In genomic region chr4:56316011-56316650, GRCh38 we compare ENCODE assay signal across 25 cellular contexts.
"Had no signal": no experiment of that assay in that cellular context is flagged by ENCODE, and none has a peak within 500 bp of the region (broad histone marks: within the 10 kb centered on the region; RNA-seq: fewer than 3 reads in every experiment).

No MANE protein-coding gene starts in this region.

- ATAC-seq: activated CD4-positive, alpha-beta T cell treated with anti-CD3 and anti-CD28 coated beads for 36 hours; activated CD8-positive, alpha-beta memory T cell treated with anti-CD3 and anti-CD28 coated beads, Interleukin-2, amount 10 ng/mL, durations not matched to agents 7 days and 5 days; activated CD8-positive, alpha-beta T cell treated with anti-CD3 and anti-CD28 coated beads for 36 hours; activated T-cell treated with anti-CD3 and anti-CD28 coated beads, Interleukin-2, amount 50 U/mL, for 4 hours; activated T-helper 17 cell treated with anti-CD3 and anti-CD28 coated beads, Interleukin-2, amount 50 U/mL, for 72 hours had no signal

- DNase-seq: activated CD4-positive, alpha-beta T cell treated with anti-CD3 and anti-CD28 coated beads for 36 hours; activated CD4-positive, alpha-beta T cell treated with anti-CD3 and anti-CD28 coated beads, Interleukin-2, amount 10 ng/mL, durations not matched to agents 7 days and 5 days; activated CD4-positive, alpha-beta T cell treated with anti-CD3 and anti-CD28 coated beads, Interleukin-2, amount 50 U/mL, for 48 hours; activated CD4-positive, CD25-positive, alpha-beta regulatory T cell; activated CD4-positive, CD25-positive, alpha-beta regulatory T cell treated with anti-CD3 and anti-CD28 coated beads, Interleukin-2, amount 50 U/mL, for 72 hours; activated CD8-positive, alpha-beta memory T cell treated with anti-CD3 and anti-CD28 coated beads, Interleukin-2, amount 10 ng/mL, durations not matched to agents 7 days and 5 days; activated CD8-positive, alpha-beta memory T cell treated with anti-CD3 and anti-CD28 coated beads, Interleukin-2, amount 50 U/mL, for 48 hours; activated CD8-positive, alpha-beta T cell treated with anti-CD3 and anti-CD28 coated beads for 36 hours; activated effector memory CD4-positive, alpha-beta T cell treated with Interleukin-2 at 50 U/mL for 16 hours; activated gamma-delta T cell treated with Interleukin-2 at 50 U/mL for 16 hours; activated naive CD4-positive, alpha-beta T cell treated with anti-CD3 and anti-CD28 coated beads, Interleukin-2, amount 50 U/mL, for 16 hours; activated naive CD4-positive, alpha-beta T cell treated with Interleukin-2 at 50 U/mL for 16 hours; activated T-cell treated with anti-CD3 and anti-CD28 coated beads, Interleukin-2, amount 50 U/mL, for 4 hours; amniotic stem cell; anterior cingulate cortex; brain microvascular endothelial cell; cortex of kidney; dermis blood vessel endothelial cell; effector CD4-positive, alpha-beta T cell; foreskin fibroblast; T-helper 2 cell had no signal

- H3K9me3 Mint-ChIP-seq: activated CD4-positive, alpha-beta T cell treated with anti-CD3 and anti-CD28 coated beads, Interleukin-2, amount 10 ng/mL, durations not matched to agents 7 days and 5 days; activated CD8-positive, alpha-beta T cell treated with anti-CD3 and anti-CD28 coated beads for 36 hours; activated T-cell treated with anti-CD3 and anti-CD28 coated beads, Interleukin-2, amount 50 U/mL, for 4 hours; activated T-helper 17 cell treated with anti-CD3 and anti-CD28 coated beads, Interleukin-2, amount 50 U/mL, for 72 hours; central memory CD8-positive, alpha-beta T cell had no signal

- H3K27ac Mint-ChIP-seq: activated CD4-positive, alpha-beta T cell treated with anti-CD3 and anti-CD28 coated beads for 36 hours; activated CD4-positive, alpha-beta T cell treated with anti-CD3 and anti-CD28 coated beads, Interleukin-2, amount 10 ng/mL, durations not matched to agents 7 days and 5 days; activated CD8-positive, alpha-beta memory T cell treated with anti-CD3 and anti-CD28 coated beads, Interleukin-2, amount 10 ng/mL, durations not matched to agents 7 days and 5 days; activated CD8-positive, alpha-beta T cell treated with anti-CD3 and anti-CD28 coated beads for 36 hours; activated naive CD8-positive, alpha-beta T cell; activated T-helper 17 cell treated with anti-CD3 and anti-CD28 coated beads, Interleukin-2, amount 50 U/mL, for 72 hours had no signal

- H3K27me3 Mint-ChIP-seq: activated CD4-positive, alpha-beta T cell treated with anti-CD3 and anti-CD28 coated beads, Interleukin-2, amount 10 ng/mL, durations not matched to agents 7 days and 5 days; activated CD8-positive, alpha-beta T cell treated with anti-CD3 and anti-CD28 coated beads for 36 hours; activated naive CD8-positive, alpha-beta T cell had no signal

- H3K36me3 ChIP-seq: brain microvascular endothelial cell had no signal

- H3K4me3 Mint-ChIP-seq: activated CD4-positive, alpha-beta T cell treated with anti-CD3 and anti-CD28 coated beads for 36 hours; activated CD4-positive, alpha-beta T cell treated with anti-CD3 and anti-CD28 coated beads, Interleukin-2, amount 10 ng/mL, durations not matched to agents 7 days and 5 days; activated CD8-positive, alpha-beta memory T cell treated with anti-CD3 and anti-CD28 coated beads, Interleukin-2, amount 10 ng/mL, durations not matched to agents 7 days and 5 days; activated CD8-positive, alpha-beta T cell treated with anti-CD3 and anti-CD28 coated beads for 36 hours; activated naive CD8-positive, alpha-beta T cell; activated T-cell treated with anti-CD3 and anti-CD28 coated beads, Interleukin-2, amount 50 U/mL, for 4 hours; activated T-helper 17 cell treated with anti-CD3 and anti-CD28 coated beads, Interleukin-2, amount 50 U/mL, for 72 hours; central memory CD8-positive, alpha-beta T cell had no signal

- H3K36me3 Mint-ChIP-seq: activated CD8-positive, alpha-beta memory T cell treated with anti-CD3 and anti-CD28 coated beads, Interleukin-2, amount 10 ng/mL, durations not matched to agents 7 days and 5 days; activated naive CD8-positive, alpha-beta T cell had no signal

- H3K27ac ChIP-seq: brain microvascular endothelial cell, epithelial cell of prostate had no signal

- H3K4me1 Mint-ChIP-seq: activated CD4-positive, alpha-beta T cell treated with anti-CD3 and anti-CD28 coated beads for 36 hours; activated CD4-positive, alpha-beta T cell treated with anti-CD3 and anti-CD28 coated beads, Interleukin-2, amount 10 ng/mL, durations not matched to agents 7 days and 5 days; activated CD8-positive, alpha-beta memory T cell treated with anti-CD3 and anti-CD28 coated beads, Interleukin-2, amount 10 ng/mL, durations not matched to agents 7 days and 5 days; activated T-helper 17 cell treated with anti-CD3 and anti-CD28 coated beads, Interleukin-2, amount 50 U/mL, for 72 hours; central memory CD8-positive, alpha-beta T cell had no signal
